Comparison of ENCODE assay signal across 1 cellular context in genomic region chr3:195757371-195757770, GRCh38.
TF ChIP-seq lines count a peak whose summit lies in the region.

No MANE protein-coding gene starts in this region.

TF ChIP-seq in GM23338, 12 proteins besides CTCF, POLR2A, EP300 and RAD21 (continued from another document):
- TF ChIP-seq ZNF462 (CRISPR knock-in tag; IDR thresholded peaks at IDR 0.05), result no peak
- TF ChIP-seq, protein P1, sequence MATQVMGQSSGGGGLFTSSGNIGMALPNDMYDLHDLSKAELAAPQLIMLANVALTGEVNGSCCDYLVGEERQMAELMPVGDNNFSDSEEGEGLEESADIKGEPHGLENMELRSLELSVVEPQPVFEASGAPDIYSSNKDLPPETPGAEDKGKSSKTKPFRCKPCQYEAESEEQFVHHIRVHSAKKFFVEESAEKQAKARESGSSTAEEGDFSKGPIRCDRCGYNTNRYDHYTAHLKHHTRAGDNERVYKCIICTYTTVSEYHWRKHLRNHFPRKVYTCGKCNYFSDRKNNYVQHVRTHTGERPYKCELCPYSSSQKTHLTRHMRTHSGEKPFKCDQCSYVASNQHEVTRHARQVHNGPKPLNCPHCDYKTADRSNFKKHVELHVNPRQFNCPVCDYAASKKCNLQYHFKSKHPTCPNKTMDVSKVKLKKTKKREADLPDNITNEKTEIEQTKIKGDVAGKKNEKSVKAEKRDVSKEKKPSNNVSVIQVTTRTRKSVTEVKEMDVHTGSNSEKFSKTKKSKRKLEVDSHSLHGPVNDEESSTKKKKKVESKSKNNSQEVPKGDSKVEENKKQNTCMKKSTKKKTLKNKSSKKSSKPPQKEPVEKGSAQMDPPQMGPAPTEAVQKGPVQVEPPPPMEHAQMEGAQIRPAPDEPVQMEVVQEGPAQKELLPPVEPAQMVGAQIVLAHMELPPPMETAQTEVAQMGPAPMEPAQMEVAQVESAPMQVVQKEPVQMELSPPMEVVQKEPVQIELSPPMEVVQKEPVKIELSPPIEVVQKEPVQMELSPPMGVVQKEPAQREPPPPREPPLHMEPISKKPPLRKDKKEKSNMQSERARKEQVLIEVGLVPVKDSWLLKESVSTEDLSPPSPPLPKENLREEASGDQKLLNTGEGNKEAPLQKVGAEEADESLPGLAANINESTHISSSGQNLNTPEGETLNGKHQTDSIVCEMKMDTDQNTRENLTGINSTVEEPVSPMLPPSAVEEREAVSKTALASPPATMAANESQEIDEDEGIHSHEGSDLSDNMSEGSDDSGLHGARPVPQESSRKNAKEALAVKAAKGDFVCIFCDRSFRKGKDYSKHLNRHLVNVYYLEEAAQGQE (IDR thresholded peaks at IDR 0.05; ENCODE audit: unreplicated experiment), result no peak
- no peak for TF ChIP-seq POLR2AphosphoS5 (IDR thresholded peaks at IDR 0.05; ENCODE audit: low read depth)
- no peak for TF ChIP-seq EZH2phosphoT487 (IDR thresholded peaks at IDR 0.05; ENCODE audit: unreplicated experiment)
- TF ChIP-seq JUNB (IDR thresholded peaks at IDR 0.05; ENCODE audit: unreplicated experiment), result no peak
